Comparison of ENCODE assay signal across 36 cellular contexts in genomic region chr7:73391396-73391795, GRCh38. TPM values are rescaled to one million over a fixed set of nuclear protein-coding genes. Genes with fewer than 3 reads are reported as not detected.
"Had no signal": no experiment of that assay in that cellular context is flagged by ENCODE, and none has a peak within 500 bp of the region (broad histone marks: within the 10 kb centered on the region; RNA-seq: fewer than 3 reads in every experiment).

No MANE protein-coding gene starts in this region.

- H3K27me3 ChIP-seq: MG63 had no signal

- DNase-seq: Kasumi-1, MG63, MM.1S, MV-4-11, NCI-H1048, NCI-H1092, NCI-H1092 treated with DMSO at 0.1 percent for 48 hours, NCI-H1105, NCI-H1105 treated with DMSO at 0.1 percent for 48 hours, NCI-H1417, NCI-H1417 treated with DMSO at 0.1 percent for 48 hours, NCI-H1436, NCI-H1436 treated with DMSO at 0.1 percent for 48 hours, NCI-H146, NCI-H1694, NCI-H1694 treated with DMSO at 0.1 percent for 48 hours, NCI-H187, NCI-H187 treated with DMSO at 0.1 percent for 48 hours, NCI-H1930, NCI-H2029, NCI-H2029 treated with DMSO at 0.1 percent for 48 hours, NCI-H2081, NCI-H2081 treated with DMSO at 0.1 percent for 48 hours, NCI-H2107, NCI-H2171, NCI-H2171 treated with DMSO at 0.1 percent for 48 hours, NCI-H2227 treated with DMSO at 0.1 percent for 48 hours, NCI-H226, NCI-H345, NCI-H446, NCI-H446 treated with DMSO at 0.1 percent for 48 hours, NCI-H510A, NCI-H510A treated with DMSO at 0.1 percent for 48 hours, NCI-H524, NCI-H524 treated with DMSO at 0.1 percent for 48 hours had no signal

- H3K4me3 ChIP-seq: MG63 had no signal

- H3K36me3 ChIP-seq: MG63 had no signal

RNA-seq across cellular contexts. Expression of gene FZD9, which starts 42.2 kb away (rescaled TPM):
- total RNA-seq: MCF 10A had no signal
